In genomic region chr2:221608442-221608841, GRCh38 we compare ENCODE assay signal across 29 cellular contexts.
"Had no signal": no experiment of that assay in that cellular context is flagged by ENCODE, and none has a peak within 500 bp of the region (broad histone marks: within the 10 kb centered on the region; RNA-seq: fewer than 3 reads in every experiment).

No MANE protein-coding gene starts in this region.

- DNase-seq: natural killer cell; occipital lobe; ovary; posterior cingulate gyrus; psoas muscle; right cardiac atrium; stimulated activated CD4-positive, alpha-beta T cell treated with anti-CD3 and anti-CD28 coated beads, Interleukin-15, amount 100 ng/mL, for 24 hours; stimulated activated CD4-positive, alpha-beta T cell treated with anti-CD3 and anti-CD28 coated beads, Interleukin-2, amount 100 ng/mL, for 24 hours; stimulated activated CD4-positive, alpha-beta T cell treated with anti-CD3 and anti-CD28 coated beads, Interleukin-2, amount 100 ng/mL, for 48 hours; stimulated activated CD4-positive, alpha-beta T cell treated with anti-CD3 and anti-CD28 coated beads, Interleukin-4, amount 100 ng/mL, for 24 hours; stimulated activated naive B cell treated with anti-CD40 and anti-IgM and Interleukin-4, amounts not matched to agents 10 μg/mL and 1 μg/mL and 100 μg/mL, for 72 hours; stimulated activated naive CD4-positive, alpha-beta T cell treated with Interleukin-2 at 50 U/mL for 16 hours; stomach; thyroid gland; trophoblast cell; upper lobe of left lung had no signal

- FAIRE-seq: urothelium cell line had no signal

- H3K27ac Mint-ChIP-seq: natural killer cell; nephron; neural progenitor cell; progenitor cell of endocrine pancreas; stimulated activated effector memory CD8-positive, alpha-beta T cell treated with anti-CD3 and anti-CD28 coated beads, Interleukin-12 subunit alpha, Interleukin-12 subunit beta, amount 100 ng/mL, for 72 hours; stimulated activated naive B cell treated with anti-CD40 and anti-IgM and Interleukin-4, amounts not matched to agents 10 μg/mL and 1 μg/mL and 100 μg/mL, for 72 hours; stimulated activated naive CD8-positive, alpha-beta T cell treated with anti-CD3 and anti-CD28 coated beads, Interleukin-15, Interleukin-2, amounts not matched to agents 100 ng/mL and 50 ng/mL, for 24 hours had no signal

- H3K36me3 ChIP-seq: neural progenitor cell, ovary, stomach, thoracic aorta, thyroid gland, tibial nerve, upper lobe of left lung, vagina had no signal

- H2AFZ ChIP-seq: neural progenitor cell, parathyroid adenoma had no signal

- H3K9me3 Mint-ChIP-seq: natural killer cell; nephron; neural progenitor cell; stimulated activated effector memory CD8-positive, alpha-beta T cell treated with anti-CD3 and anti-CD28 coated beads, Interleukin-12 subunit alpha, Interleukin-12 subunit beta, amount 100 ng/mL, for 72 hours; stimulated activated naive B cell treated with anti-CD40 and anti-IgM and Interleukin-4, amounts not matched to agents 10 μg/mL and 1 μg/mL and 100 μg/mL, for 72 hours; stimulated activated naive CD8-positive, alpha-beta T cell treated with anti-CD3 and anti-CD28 coated beads, Interleukin-15, Interleukin-2, amounts not matched to agents 100 ng/mL and 50 ng/mL, for 24 hours had no signal

- H3K36me3 Mint-ChIP-seq: natural killer cell; neural progenitor cell; stimulated activated effector memory CD8-positive, alpha-beta T cell treated with anti-CD3 and anti-CD28 coated beads, Interleukin-12 subunit alpha, Interleukin-12 subunit beta, amount 100 ng/mL, for 72 hours; stimulated activated naive B cell treated with anti-CD40 and anti-IgM and Interleukin-4, amounts not matched to agents 10 μg/mL and 1 μg/mL and 100 μg/mL, for 72 hours had no signal

- H3K9ac ChIP-seq: neural progenitor cell, parathyroid adenoma had no signal

- H3K4me3 Mint-ChIP-seq: natural killer cell; nephron; neural progenitor cell; stimulated activated effector memory CD8-positive, alpha-beta T cell treated with anti-CD3 and anti-CD28 coated beads, Interleukin-12 subunit alpha, Interleukin-12 subunit beta, amount 100 ng/mL, for 72 hours; stimulated activated naive B cell treated with anti-CD40 and anti-IgM and Interleukin-4, amounts not matched to agents 10 μg/mL and 1 μg/mL and 100 μg/mL, for 72 hours; stimulated activated naive CD8-positive, alpha-beta T cell treated with anti-CD3 and anti-CD28 coated beads, Interleukin-15, Interleukin-2, amounts not matched to agents 100 ng/mL and 50 ng/mL, for 24 hours had no signal

- H3K27ac ChIP-seq: neural progenitor cell, ovary, parathyroid adenoma, psoas muscle, skin epidermis, stomach, thoracic aorta, thyroid gland, tibial nerve, upper lobe of left lung, vagina had no signal

- H3K27me3 ChIP-seq: neural progenitor cell, ovary, stomach, thyroid gland, tibial nerve, upper lobe of left lung, vagina had no signal

- H3K79me2 ChIP-seq: parathyroid adenoma had no signal

- ATAC-seq: natural killer cell; psoas muscle; right cardiac atrium; sciatic nerve; stimulated activated effector memory CD8-positive, alpha-beta T cell treated with anti-CD3 and anti-CD28 coated beads, Interleukin-12 subunit alpha, Interleukin-12 subunit beta, amount 100 ng/mL, for 72 hours; stimulated activated naive B cell treated with anti-CD40 and anti-IgM and Interleukin-4, amounts not matched to agents 10 μg/mL and 1 μg/mL and 100 μg/mL, for 72 hours had no signal

- H3K4me3 ChIP-seq: neural progenitor cell, ovary, psoas muscle, skin epidermis, smooth muscle cell, stomach, thoracic aorta, thyroid gland, tibial nerve, upper lobe of left lung, vagina had no signal

- H3K4me2 ChIP-seq: neural progenitor cell, smooth muscle cell had no signal

- H3K4me1 ChIP-seq: parathyroid adenoma, psoas muscle, stomach, thyroid gland, tibial nerve, upper lobe of left lung, vagina had no signal

- H3K9me3 ChIP-seq: ovary, psoas muscle, stomach, thoracic aorta, thyroid gland, tibial nerve, upper lobe of left lung, vagina had no signal

- H3K4me1 Mint-ChIP-seq: natural killer cell; nephron; stimulated activated effector memory CD8-positive, alpha-beta T cell treated with anti-CD3 and anti-CD28 coated beads, Interleukin-12 subunit alpha, Interleukin-12 subunit beta, amount 100 ng/mL, for 72 hours; stimulated activated naive B cell treated with anti-CD40 and anti-IgM and Interleukin-4, amounts not matched to agents 10 μg/mL and 1 μg/mL and 100 μg/mL, for 72 hours had no signal
